24 cellular contexts compared by ENCODE assay signal in the genomic region with DNA sequence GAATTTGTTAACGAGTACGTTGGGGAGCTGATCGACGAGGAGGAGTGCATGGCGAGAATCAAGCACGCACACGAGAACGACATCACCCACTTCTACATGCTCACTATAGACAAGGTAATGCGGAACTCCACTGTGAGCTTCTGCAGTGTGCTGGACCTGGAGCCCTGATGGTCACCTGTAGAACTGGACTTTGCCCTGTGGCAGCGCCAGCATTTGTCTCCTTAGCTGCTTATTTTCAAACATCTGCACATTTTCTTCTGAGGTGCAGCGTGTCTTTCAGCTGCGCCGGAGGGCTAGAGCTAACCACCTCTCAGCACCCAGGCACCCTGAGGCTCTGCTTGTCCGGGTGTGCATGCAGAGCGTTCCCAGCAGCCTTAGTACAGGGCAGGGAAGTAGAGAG.
"Had no signal": no experiment of that assay in that cellular context is flagged by ENCODE, and none has a peak within 500 bp of the region (broad histone marks: within the 10 kb centered on the region; RNA-seq: fewer than 3 reads in every experiment).

No MANE protein-coding gene starts in this region.

- H3K4me3 Mint-ChIP-seq: activated CD4-positive, alpha-beta memory T cell treated with anti-CD3 and anti-CD28 coated beads for 36 hours; activated CD4-positive, alpha-beta T cell treated with anti-CD3 and anti-CD28 coated beads, Interleukin-2, amount 10 ng/mL, durations not matched to agents 7 days and 5 days; activated naive CD4-positive, alpha-beta T cell treated with anti-CD3 and anti-CD28 coated beads for 36 hours; activated naive CD8-positive, alpha-beta T cell; activated T-helper 17 cell treated with anti-CD3 and anti-CD28 coated beads, Interleukin-2, amount 50 U/mL, for 72 hours; brain; T-cell had no signal

- H3K27ac ChIP-seq: SK-N-MC, VCaP had no signal

- H3K27ac Mint-ChIP-seq: activated CD4-positive, alpha-beta memory T cell treated with anti-CD3 and anti-CD28 coated beads for 36 hours; activated CD4-positive, alpha-beta T cell treated with anti-CD3 and anti-CD28 coated beads, Interleukin-2, amount 10 ng/mL, durations not matched to agents 7 days and 5 days; activated naive CD4-positive, alpha-beta T cell treated with anti-CD3 and anti-CD28 coated beads for 36 hours; activated naive CD8-positive, alpha-beta T cell; activated T-helper 17 cell treated with anti-CD3 and anti-CD28 coated beads, Interleukin-2, amount 50 U/mL, for 72 hours; T-cell had no signal

- H3K9me3 Mint-ChIP-seq: activated CD4-positive, alpha-beta memory T cell treated with anti-CD3 and anti-CD28 coated beads for 36 hours; activated CD4-positive, alpha-beta T cell treated with anti-CD3 and anti-CD28 coated beads, Interleukin-2, amount 10 ng/mL, durations not matched to agents 7 days and 5 days; activated naive CD4-positive, alpha-beta T cell treated with anti-CD3 and anti-CD28 coated beads for 36 hours; activated T-helper 17 cell treated with anti-CD3 and anti-CD28 coated beads, Interleukin-2, amount 50 U/mL, for 72 hours; brain; T-cell had no signal

- H3K4me1 Mint-ChIP-seq: activated CD4-positive, alpha-beta T cell treated with anti-CD3 and anti-CD28 coated beads, Interleukin-2, amount 10 ng/mL, durations not matched to agents 7 days and 5 days; brain; T-cell had no signal

- DNase-seq: activated CD4-positive, alpha-beta memory T cell treated with anti-CD3 and anti-CD28 coated beads for 36 hours; activated CD4-positive, alpha-beta T cell treated with anti-CD3 and anti-CD28 coated beads, Interleukin-2, amount 10 ng/mL, durations not matched to agents 7 days and 5 days; activated CD4-positive, CD25-positive, alpha-beta regulatory T cell; activated CD8-positive, alpha-beta memory T cell treated with anti-CD3 and anti-CD28 coated beads for 24 hours; activated gamma-delta T cell; activated naive CD4-positive, alpha-beta T cell treated with anti-CD3 and anti-CD28 coated beads for 36 hours; activated T-cell treated with anti-CD3 and anti-CD28 coated beads for 4 hours; activated T-cell treated with anti-CD3 and anti-CD28 coated beads, Interleukin-2, amount 50 U/mL, for 48 hours; amygdala; Kasumi-1; NCI-H146; NCI-H187 treated with DMSO at 0.1 percent for 48 hours; NCI-H2081 treated with DMSO at 0.1 percent for 48 hours; NCI-H446; NCI-H524 treated with DMSO at 0.1 percent for 48 hours; NCI-H748 treated with DMSO at 0.1 percent for 48 hours; RPMI8226; T-cell had no signal

- H3K27me3 Mint-ChIP-seq: activated CD4-positive, alpha-beta memory T cell treated with anti-CD3 and anti-CD28 coated beads for 36 hours; activated CD4-positive, alpha-beta T cell treated with anti-CD3 and anti-CD28 coated beads, Interleukin-2, amount 10 ng/mL, durations not matched to agents 7 days and 5 days; activated naive CD8-positive, alpha-beta T cell; activated T-helper 17 cell treated with anti-CD3 and anti-CD28 coated beads, Interleukin-2, amount 50 U/mL, for 72 hours; brain; T-cell had no signal

- H3K4me3 ChIP-seq: SK-N-MC had no signal

- ATAC-seq: activated T-helper 17 cell treated with anti-CD3 and anti-CD28 coated beads, Interleukin-2, amount 50 U/mL, for 72 hours had no signal

- FAIRE-seq: astrocyte had no signal
